1 cellular context compared by ENCODE assay signal in genomic region chr1:66380452-66381212, GRCh38.
A peak's percentile ranks its signal among the peaks of the same experiment; 100 is the strongest.
TF ChIP-seq lines count a peak whose summit lies in the region.

No MANE protein-coding gene starts in this region.

TF ChIP-seq in GM12878, 131 proteins besides CTCF, POLR2A, EP300 and RAD21 (continued from another document and continues in another):
- TF ChIP-seq ATF7 (IDR thresholded peaks at IDR 0.05; ENCODE audit: low read depth) (peak; percentile 88), MTA3 (IDR thresholded peaks at IDR 0.05; ENCODE audit: borderline replicate concordance, low read length) (peak; percentile 98), GATAD2B (conservative IDR thresholded peaks at IDR 0.05; ENCODE audit: low read depth) (peak; percentile 91), CREB1 (IDR thresholded peaks at IDR 0.05; ENCODE audit: low read depth) (peak; percentile 73), IKZF1 (conservative IDR thresholded peaks at IDR 0.05) (peak; percentile 98), ESRRA (IDR thresholded peaks at IDR 0.05; ENCODE audit: low read length) (no peak), BCL11A (IDR thresholded peaks at IDR 0.05; ENCODE audit: low read depth, low read length) (peak; percentile 100), SPI1 (IDR thresholded peaks at IDR 0.05; ENCODE audit: borderline replicate concordance, insufficient read depth, low read depth, low read length) (peak; percentile 99), MYB (IDR thresholded peaks at IDR 0.05; ENCODE audit: borderline replicate concordance, low read depth, low read length) (peak; percentile 76; the same call in 1 of the 2 replicates), CEBPB (IDR thresholded peaks at IDR 0.05; ENCODE audit: borderline replicate concordance in 1 of 2, low read depth in 2 of 2, low read length in 2 of 2) (peak in 1 of 2 experiments; percentile 53; a peak in 1 of 4 replicates), ZNF217 (IDR thresholded peaks at IDR 0.05) (peak; percentile 83), CHD2 (IDR thresholded peaks at IDR 0.05; ENCODE audit: borderline replicate concordance, low read depth, low read length) (peak; percentile 92), TCF3 (IDR thresholded peaks at IDR 0.05; ENCODE audit: borderline replicate concordance, insufficient read depth, low read depth, low read length) (peak; percentile 89; the same call in 1 of the 2 replicates), MEF2B (IDR thresholded peaks at IDR 0.05; ENCODE audit: partially characterized antibody, poor library complexity, severe bottlenecking) (peak; percentile 97), FOXK2 (IDR thresholded peaks at IDR 0.05) (no peak), RUNX3 (IDR thresholded peaks at IDR 0.05; ENCODE audit: low read length) (peak; percentile 89), BRCA1 (IDR thresholded peaks at IDR 0.05; ENCODE audit: low read depth, low read length) (no peak), PML (IDR thresholded peaks at IDR 0.05; ENCODE audit: low read length) (0 out of 2 replicates have a peak, but pooled peaks have one; percentile 45), RELB (IDR thresholded peaks at IDR 0.05; ENCODE audit: low read depth) (peak; percentile 92), CBX5 (IDR thresholded peaks at IDR 0.05; ENCODE audit: low read depth) (no peak; the same call in 1 of the 2 replicates), TARDBP (IDR thresholded peaks at IDR 0.05; ENCODE audit: borderline replicate concordance) (no peak), E2F4 (IDR thresholded peaks at IDR 0.05; ENCODE audit: low read depth, low read length) (no peak), MTA2 (IDR thresholded peaks at IDR 0.05; ENCODE audit: low read depth) (peak; percentile 99), TCF12 (IDR thresholded peaks at IDR 0.05; ENCODE audit: low read depth, low read length) (peak; percentile 85; the same call in 1 of the 2 replicates), RAD51 (IDR thresholded peaks at IDR 0.05) (peak; percentile 15; the same call in 1 of the 2 replicates), ZBTB4 (CRISPR knock-in tag; IDR thresholded peaks at IDR 0.05) (no peak), SMARCA5 (IDR thresholded peaks at IDR 0.05) (peak; percentile 71; the same call in 1 of the 2 replicates), KLF5 (IDR thresholded peaks at IDR 0.05; ENCODE audit: partially characterized antibody) (peak; percentile 16)
- TF ChIP-seq, protein P1, sequence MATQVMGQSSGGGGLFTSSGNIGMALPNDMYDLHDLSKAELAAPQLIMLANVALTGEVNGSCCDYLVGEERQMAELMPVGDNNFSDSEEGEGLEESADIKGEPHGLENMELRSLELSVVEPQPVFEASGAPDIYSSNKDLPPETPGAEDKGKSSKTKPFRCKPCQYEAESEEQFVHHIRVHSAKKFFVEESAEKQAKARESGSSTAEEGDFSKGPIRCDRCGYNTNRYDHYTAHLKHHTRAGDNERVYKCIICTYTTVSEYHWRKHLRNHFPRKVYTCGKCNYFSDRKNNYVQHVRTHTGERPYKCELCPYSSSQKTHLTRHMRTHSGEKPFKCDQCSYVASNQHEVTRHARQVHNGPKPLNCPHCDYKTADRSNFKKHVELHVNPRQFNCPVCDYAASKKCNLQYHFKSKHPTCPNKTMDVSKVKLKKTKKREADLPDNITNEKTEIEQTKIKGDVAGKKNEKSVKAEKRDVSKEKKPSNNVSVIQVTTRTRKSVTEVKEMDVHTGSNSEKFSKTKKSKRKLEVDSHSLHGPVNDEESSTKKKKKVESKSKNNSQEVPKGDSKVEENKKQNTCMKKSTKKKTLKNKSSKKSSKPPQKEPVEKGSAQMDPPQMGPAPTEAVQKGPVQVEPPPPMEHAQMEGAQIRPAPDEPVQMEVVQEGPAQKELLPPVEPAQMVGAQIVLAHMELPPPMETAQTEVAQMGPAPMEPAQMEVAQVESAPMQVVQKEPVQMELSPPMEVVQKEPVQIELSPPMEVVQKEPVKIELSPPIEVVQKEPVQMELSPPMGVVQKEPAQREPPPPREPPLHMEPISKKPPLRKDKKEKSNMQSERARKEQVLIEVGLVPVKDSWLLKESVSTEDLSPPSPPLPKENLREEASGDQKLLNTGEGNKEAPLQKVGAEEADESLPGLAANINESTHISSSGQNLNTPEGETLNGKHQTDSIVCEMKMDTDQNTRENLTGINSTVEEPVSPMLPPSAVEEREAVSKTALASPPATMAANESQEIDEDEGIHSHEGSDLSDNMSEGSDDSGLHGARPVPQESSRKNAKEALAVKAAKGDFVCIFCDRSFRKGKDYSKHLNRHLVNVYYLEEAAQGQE (IDR thresholded peaks at IDR 0.05; ENCODE audit: low read depth, low read length), result peak; percentile 18; the same call in 1 of the 2 replicates
- TF ChIP-seq, protein P2, sequence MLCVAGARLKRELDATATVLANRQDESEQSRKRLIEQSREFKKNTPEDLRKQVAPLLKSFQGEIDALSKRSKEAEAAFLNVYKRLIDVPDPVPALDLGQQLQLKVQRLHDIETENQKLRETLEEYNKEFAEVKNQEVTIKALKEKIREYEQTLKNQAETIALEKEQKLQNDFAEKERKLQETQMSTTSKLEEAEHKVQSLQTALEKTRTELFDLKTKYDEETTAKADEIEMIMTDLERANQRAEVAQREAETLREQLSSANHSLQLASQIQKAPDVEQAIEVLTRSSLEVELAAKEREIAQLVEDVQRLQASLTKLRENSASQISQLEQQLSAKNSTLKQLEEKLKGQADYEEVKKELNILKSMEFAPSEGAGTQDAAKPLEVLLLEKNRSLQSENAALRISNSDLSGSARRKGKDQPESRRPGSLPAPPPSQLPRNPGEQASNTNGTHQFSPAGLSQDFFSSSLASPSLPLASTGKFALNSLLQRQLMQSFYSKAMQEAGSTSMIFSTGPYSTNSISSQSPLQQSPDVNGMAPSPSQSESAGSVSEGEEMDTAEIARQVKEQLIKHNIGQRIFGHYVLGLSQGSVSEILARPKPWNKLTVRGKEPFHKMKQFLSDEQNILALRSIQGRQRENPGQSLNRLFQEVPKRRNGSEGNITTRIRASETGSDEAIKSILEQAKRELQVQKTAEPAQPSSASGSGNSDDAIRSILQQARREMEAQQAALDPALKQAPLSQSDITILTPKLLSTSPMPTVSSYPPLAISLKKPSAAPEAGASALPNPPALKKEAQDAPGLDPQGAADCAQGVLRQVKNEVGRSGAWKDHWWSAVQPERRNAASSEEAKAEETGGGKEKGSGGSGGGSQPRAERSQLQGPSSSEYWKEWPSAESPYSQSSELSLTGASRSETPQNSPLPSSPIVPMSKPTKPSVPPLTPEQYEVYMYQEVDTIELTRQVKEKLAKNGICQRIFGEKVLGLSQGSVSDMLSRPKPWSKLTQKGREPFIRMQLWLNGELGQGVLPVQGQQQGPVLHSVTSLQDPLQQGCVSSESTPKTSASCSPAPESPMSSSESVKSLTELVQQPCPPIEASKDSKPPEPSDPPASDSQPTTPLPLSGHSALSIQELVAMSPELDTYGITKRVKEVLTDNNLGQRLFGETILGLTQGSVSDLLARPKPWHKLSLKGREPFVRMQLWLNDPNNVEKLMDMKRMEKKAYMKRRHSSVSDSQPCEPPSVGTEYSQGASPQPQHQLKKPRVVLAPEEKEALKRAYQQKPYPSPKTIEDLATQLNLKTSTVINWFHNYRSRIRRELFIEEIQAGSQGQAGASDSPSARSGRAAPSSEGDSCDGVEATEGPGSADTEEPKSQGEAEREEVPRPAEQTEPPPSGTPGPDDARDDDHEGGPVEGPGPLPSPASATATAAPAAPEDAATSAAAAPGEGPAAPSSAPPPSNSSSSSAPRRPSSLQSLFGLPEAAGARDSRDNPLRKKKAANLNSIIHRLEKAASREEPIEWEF (IDR thresholded peaks at IDR 0.05; ENCODE audit: insufficient replicate concordance, low read depth, low read length), result peak; percentile 87
- TF ChIP-seq, protein P3, sequence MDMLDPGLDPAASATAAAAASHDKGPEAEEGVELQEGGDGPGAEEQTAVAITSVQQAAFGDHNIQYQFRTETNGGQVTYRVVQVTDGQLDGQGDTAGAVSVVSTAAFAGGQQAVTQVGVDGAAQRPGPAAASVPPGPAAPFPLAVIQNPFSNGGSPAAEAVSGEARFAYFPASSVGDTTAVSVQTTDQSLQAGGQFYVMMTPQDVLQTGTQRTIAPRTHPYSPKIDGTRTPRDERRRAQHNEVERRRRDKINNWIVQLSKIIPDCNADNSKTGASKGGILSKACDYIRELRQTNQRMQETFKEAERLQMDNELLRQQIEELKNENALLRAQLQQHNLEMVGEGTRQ (IDR thresholded peaks at IDR 0.05; ENCODE audit: borderline replicate concordance, low read depth, low read length), result no peak
- TF ChIP-seq, protein P4, sequence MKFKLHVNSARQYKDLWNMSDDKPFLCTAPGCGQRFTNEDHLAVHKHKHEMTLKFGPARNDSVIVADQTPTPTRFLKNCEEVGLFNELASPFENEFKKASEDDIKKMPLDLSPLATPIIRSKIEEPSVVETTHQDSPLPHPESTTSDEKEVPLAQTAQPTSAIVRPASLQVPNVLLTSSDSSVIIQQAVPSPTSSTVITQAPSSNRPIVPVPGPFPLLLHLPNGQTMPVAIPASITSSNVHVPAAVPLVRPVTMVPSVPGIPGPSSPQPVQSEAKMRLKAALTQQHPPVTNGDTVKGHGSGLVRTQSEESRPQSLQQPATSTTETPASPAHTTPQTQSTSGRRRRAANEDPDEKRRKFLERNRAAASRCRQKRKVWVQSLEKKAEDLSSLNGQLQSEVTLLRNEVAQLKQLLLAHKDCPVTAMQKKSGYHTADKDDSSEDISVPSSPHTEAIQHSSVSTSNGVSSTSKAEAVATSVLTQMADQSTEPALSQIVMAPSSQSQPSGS (IDR thresholded peaks at IDR 0.05; ENCODE audit: low read length), result peak; percentile 94
- TF ChIP-seq, protein P5, sequence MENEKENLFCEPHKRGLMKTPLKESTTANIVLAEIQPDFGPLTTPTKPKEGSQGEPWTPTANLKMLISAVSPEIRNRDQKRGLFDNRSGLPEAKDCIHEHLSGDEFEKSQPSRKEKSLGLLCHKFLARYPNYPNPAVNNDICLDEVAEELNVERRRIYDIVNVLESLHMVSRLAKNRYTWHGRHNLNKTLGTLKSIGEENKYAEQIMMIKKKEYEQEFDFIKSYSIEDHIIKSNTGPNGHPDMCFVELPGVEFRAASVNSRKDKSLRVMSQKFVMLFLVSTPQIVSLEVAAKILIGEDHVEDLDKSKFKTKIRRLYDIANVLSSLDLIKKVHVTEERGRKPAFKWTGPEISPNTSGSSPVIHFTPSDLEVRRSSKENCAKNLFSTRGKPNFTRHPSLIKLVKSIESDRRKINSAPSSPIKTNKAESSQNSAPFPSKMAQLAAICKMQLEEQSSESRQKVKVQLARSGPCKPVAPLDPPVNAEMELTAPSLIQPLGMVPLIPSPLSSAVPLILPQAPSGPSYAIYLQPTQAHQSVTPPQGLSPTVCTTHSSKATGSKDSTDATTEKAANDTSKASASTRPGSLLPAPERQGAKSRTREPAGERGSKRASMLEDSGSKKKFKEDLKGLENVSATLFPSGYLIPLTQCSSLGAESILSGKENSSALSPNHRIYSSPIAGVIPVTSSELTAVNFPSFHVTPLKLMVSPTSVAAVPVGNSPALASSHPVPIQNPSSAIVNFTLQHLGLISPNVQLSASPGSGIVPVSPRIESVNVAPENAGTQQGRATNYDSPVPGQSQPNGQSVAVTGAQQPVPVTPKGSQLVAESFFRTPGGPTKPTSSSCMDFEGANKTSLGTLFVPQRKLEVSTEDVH (IDR thresholded peaks at IDR 0.05; ENCODE audit: low read depth, partially characterized antibody), result no peak
- TF ChIP-seq, protein P6, sequence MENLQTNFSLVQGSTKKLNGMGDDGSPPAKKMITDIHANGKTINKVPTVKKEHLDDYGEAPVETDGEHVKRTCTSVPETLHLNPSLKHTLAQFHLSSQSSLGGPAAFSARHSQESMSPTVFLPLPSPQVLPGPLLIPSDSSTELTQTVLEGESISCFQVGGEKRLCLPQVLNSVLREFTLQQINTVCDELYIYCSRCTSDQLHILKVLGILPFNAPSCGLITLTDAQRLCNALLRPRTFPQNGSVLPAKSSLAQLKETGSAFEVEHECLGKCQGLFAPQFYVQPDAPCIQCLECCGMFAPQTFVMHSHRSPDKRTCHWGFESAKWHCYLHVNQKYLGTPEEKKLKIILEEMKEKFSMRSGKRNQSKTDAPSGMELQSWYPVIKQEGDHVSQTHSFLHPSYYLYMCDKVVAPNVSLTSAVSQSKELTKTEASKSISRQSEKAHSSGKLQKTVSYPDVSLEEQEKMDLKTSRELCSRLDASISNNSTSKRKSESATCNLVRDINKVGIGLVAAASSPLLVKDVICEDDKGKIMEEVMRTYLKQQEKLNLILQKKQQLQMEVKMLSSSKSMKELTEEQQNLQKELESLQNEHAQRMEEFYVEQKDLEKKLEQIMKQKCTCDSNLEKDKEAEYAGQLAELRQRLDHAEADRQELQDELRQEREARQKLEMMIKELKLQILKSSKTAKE (IDR thresholded peaks at IDR 0.05; ENCODE audit: low read depth, poor library complexity, severe bottlenecking), result peak; percentile 91
